10 cellular contexts compared by ENCODE assay signal in genomic region chr12:75635606-75636444, GRCh38.
DNase-seq lines count a peak whose midpoint lies in the region; FAIRE-seq and TF ChIP-seq lines count a peak whose summit lies in the region.
"Had no signal": no experiment of that assay in that cellular context is flagged by ENCODE, and none has a peak within 500 bp of the region (broad histone marks: within the 10 kb centered on the region; RNA-seq: fewer than 3 reads in every experiment).

No MANE protein-coding gene starts in this region.

- H3K27me3 ChIP-seq in small intestine (ENCODE audit: control insufficient read depth in 2 of 2, insufficient read depth in 2 of 2, low read length in 2 of 2), result no peaks in the 10 kb centered on the region

- H3K9me3 Mint-ChIP-seq in activated CD4-positive, alpha-beta T cell treated with anti-CD3 and anti-CD28 coated beads, Interleukin-2, amount 10 ng/mL, durations not matched to agents 7 days and 5 days, result no peaks in the 10 kb centered on the region
- H3K9me3 Mint-ChIP-seq: CD8-positive, alpha-beta memory T cell had no signal

- POLR2A ChIA-PET in activated CD4-positive, alpha-beta T cell treated with anti-CD3 and anti-CD28 coated beads, Interleukin-2, amount 10 ng/mL, durations not matched to agents 7 days and 5 days (lab: Charles Lee), result no interaction called here

- no peak overlapping the region for H3K27ac ChIP-seq in small intestine (ENCODE audit: low read depth in 1 of 2, low read length in 1 of 2)

- H3K27me3 Mint-ChIP-seq in activated CD4-positive, alpha-beta T cell treated with anti-CD3 and anti-CD28 coated beads, Interleukin-2, amount 10 ng/mL, durations not matched to agents 7 days and 5 days, result peaks cover 12% of the 10 kb centered on the region
- H3K27me3 Mint-ChIP-seq: CD8-positive, alpha-beta memory T cell had no signal

- peak; percentile 10 for DNase-seq in activated CD4-positive, alpha-beta T cell treated with anti-CD3 and anti-CD28 coated beads, Interleukin-2, amount 10 ng/mL, durations not matched to agents 7 days and 5 days
- no peak for DNase-seq in activated CD4-positive, alpha-beta T cell treated with anti-CD3 and anti-CD28 coated beads for 4 hours
- peak; percentile 65 for DNase-seq in HS-5 (ENCODE audit: low read depth)
- DNase-seq in amniotic epithelial cell (ENCODE audit: low read depth), result peak; percentile 97
- DNase-seq in skeletal muscle cell (ENCODE audit: low read depth), result peak; percentile 88
- no peak for DNase-seq in small intestine
- no peak for DNase-seq in iPS-NIHi7 (ENCODE audit: extremely low spot score)
- no peak for DNase-seq in erythroblast (lab: John Stamatoyannopoulos, UW)
- DNase-seq: Right ventricle myocardium superior had no signal

- H3K4me3 ChIP-seq in skeletal muscle cell (ENCODE audit: low read depth, low read length), result no peak overlapping the region
- H3K4me3 ChIP-seq in small intestine (ENCODE audit: low read depth in 1 of 2, low read length in 2 of 2), result no peak overlapping the region

- H3K9me3 ChIP-seq in small intestine (ENCODE audit: control insufficient read depth, low read depth), result no peaks in the 10 kb centered on the region

- 64 to 72% (median 69%) methylated on average over 6 of the region's 6 CpGs for WGBS in small intestine, 3 donors

- FAIRE-seq in small intestine (lab: Jason Lieb, UNC), result no peak

- no peaks in the 10 kb centered on the region for H3K36me3 ChIP-seq in small intestine (ENCODE audit: control insufficient read depth in 2 of 2, insufficient read depth in 2 of 2, low read length in 2 of 2)

- H3K27ac Mint-ChIP-seq in activated CD4-positive, alpha-beta T cell treated with anti-CD3 and anti-CD28 coated beads, Interleukin-2, amount 10 ng/mL, durations not matched to agents 7 days and 5 days, result no peak overlapping the region
- H3K27ac Mint-ChIP-seq: CD8-positive, alpha-beta memory T cell had no signal

- TF ChIP-seq POLR2A in erythroblast (IDR thresholded peaks at IDR 0.05; ENCODE audit: low read length), result no peak

- H3K4me3 Mint-ChIP-seq in activated CD4-positive, alpha-beta T cell treated with anti-CD3 and anti-CD28 coated beads, Interleukin-2, amount 10 ng/mL, durations not matched to agents 7 days and 5 days, result no peak overlapping the region
- H3K4me3 Mint-ChIP-seq: CD8-positive, alpha-beta memory T cell had no signal

- no peaks in the 10 kb centered on the region for H3K36me3 Mint-ChIP-seq in activated CD4-positive, alpha-beta T cell treated with anti-CD3 and anti-CD28 coated beads, Interleukin-2, amount 10 ng/mL, durations not matched to agents 7 days and 5 days (ENCODE audit: low read depth)

- no peaks in the 10 kb centered on the region for H3K4me1 ChIP-seq in small intestine (ENCODE audit: control insufficient read depth in 2 of 2, insufficient read depth in 1 of 2, low read depth in 1 of 2, low read length in 1 of 2)

- CTCF ChIA-PET in activated CD4-positive, alpha-beta T cell treated with anti-CD3 and anti-CD28 coated beads, Interleukin-2, amount 10 ng/mL, durations not matched to agents 7 days and 5 days (lab: Charles Lee), result interaction anchor here (1.1 to 1.2 kb wide), 2 partner anchors 16 to 109 kb away, joined by 3 read pairs; no protein-coding TSS in a partner anchor

- H3K4me1 Mint-ChIP-seq in activated CD4-positive, alpha-beta T cell treated with anti-CD3 and anti-CD28 coated beads, Interleukin-2, amount 10 ng/mL, durations not matched to agents 7 days and 5 days, result peaks cover 20% of the 10 kb centered on the region

Comparison
In these comparisons a context has a peak if more than half of its experiments do, and no peak if none do; other contexts are left out.
1. DNase-seq: peak in activated CD4-positive, alpha-beta T cell treated with anti-CD3 and anti-CD28 coated beads, Interleukin-2, amount 10 ng/mL, durations not matched to agents 7 days and 5 days (single experiment), HS-5 (single experiment), amniotic epithelial cell (single experiment) and skeletal muscle cell (single experiment); none in activated CD4-positive, alpha-beta T cell treated with anti-CD3 and anti-CD28 coated beads for 4 hours (0 of 2), small intestine (single experiment), iPS-NIHi7 (single experiment) and erythroblast (0 of 2).